12 cellular contexts compared by ENCODE assay signal in the genomic region with DNA sequence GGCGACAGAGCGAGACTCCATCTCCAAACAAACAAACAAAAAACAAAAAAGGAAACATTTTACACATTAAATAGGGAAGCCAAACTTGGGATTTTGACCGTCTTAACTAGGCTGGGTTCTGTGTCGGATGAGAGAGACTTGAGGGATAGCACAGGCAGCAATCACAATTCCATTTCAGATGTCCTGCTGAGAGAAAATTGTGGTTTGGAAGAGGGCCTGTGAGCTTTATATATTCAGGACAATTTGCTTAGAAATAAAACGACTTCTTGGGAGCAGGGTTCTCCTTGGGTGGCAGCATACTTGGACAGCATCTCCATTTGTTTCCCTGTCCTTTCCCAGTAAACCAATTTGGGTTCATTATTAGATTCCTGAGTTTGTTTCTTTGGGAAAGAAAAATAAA.
DNase-seq lines count a peak whose midpoint lies in the region; ATAC-seq and TF ChIP-seq lines count a peak whose summit lies in the region.
"Had no signal": no experiment of that assay in that cellular context is flagged by ENCODE, and none has a peak within 500 bp of the region (broad histone marks: within the 10 kb centered on the region; RNA-seq: fewer than 3 reads in every experiment).

No MANE protein-coding gene starts in this region.

- H3F3A ChIP-seq in SK-N-SH (replicated peaks; ENCODE audit: insufficient read depth), result peaks cover 35% of the 10 kb centered on the region

- peak overlapping the region; percentile 0 to 97; a peak in 3 of 4 replicates for H3K27ac ChIP-seq in SK-N-SH (ENCODE audit: low read depth in 2 of 2, low read length in 1 of 2)
- H3K27ac ChIP-seq: 22Rv1 had no signal

- H3K9me2 ChIP-seq in SK-N-SH, result no peaks in the 10 kb centered on the region

- DNase-seq in SK-N-SH (no peak), MCF 10A (ENCODE audit: unreplicated experiment) (no peak), naive B cell (no peak), type B pancreatic cell (ENCODE audit: extremely low spot score, unreplicated experiment) (no peak)
- DNase-seq in activated CD4-positive, alpha-beta T cell treated with anti-CD3 and anti-CD28 coated beads for 48 hours, result no peak
- DNase-seq in stimulated activated CD4-positive, alpha-beta T cell treated with anti-CD3 and anti-CD28 coated beads, Interleukin-4, amount 100 ng/mL, for 1 hour, result no peak
- DNase-seq: NCI-H187 treated with DMSO at 0.1 percent for 48 hours had no signal

- WGBS in SK-N-SH (ENCODE audit: low lambda C conversion rate), result 59% methylated on average over 5 of the region's 5 CpGs

- peak overlapping the region; percentile 96 for H3K27ac Mint-ChIP-seq in MCF 10A (ENCODE audit: low read depth, unreplicated experiment)
- H3K27ac Mint-ChIP-seq in naive B cell, result peak overlapping the region in 5 of 6 donors; percentile 86 to 97 (median 92)
- H3K27ac Mint-ChIP-seq in type B pancreatic cell, result peak overlapping the region; percentile 92

- no peaks in the 10 kb centered on the region for H4K20me1 ChIP-seq in SK-N-SH (ENCODE audit: insufficient read depth)

- H3K36me3 Mint-ChIP-seq in MCF 10A (ENCODE audit: insufficient read depth, unreplicated experiment) (no peaks in the 10 kb centered on the region), naive B cell (peaks cover 0 to 10% of the 10 kb centered on the region in 2 donors), type B pancreatic cell (no peaks in the 10 kb centered on the region)

- ATAC-seq in SK-N-SH treated with all-trans-retinoic acid at 6 μM for 48 hours, result no peak
- no peak for ATAC-seq in naive B cell (ENCODE audit: low read depth in 2 of 2)
- ATAC-seq in HG02885 (IDR thresholded peaks at IDR 0.05; ENCODE audit: poor library complexity, unreplicated experiment), result no peak

- no peak for TF ChIP-seq CTCF in SK-N-SH (IDR thresholded peaks at IDR 0.05)
- no peak for TF ChIP-seq CTCF in MCF 10A (IDR thresholded peaks at IDR 0.05; ENCODE audit: unreplicated experiment)
- TF ChIP-seq CTCF in type B pancreatic cell (conservative IDR thresholded peaks at IDR 0.05), result no peak

- peaks cover 0 to 11% of the 10 kb centered on the region in 2 experiments; a peak in 3 of 4 replicates for H3K4me1 ChIP-seq in SK-N-SH (ENCODE audit: control insufficient read depth in 1 of 2, insufficient read depth in 2 of 2, low read depth in 1 of 2, low read length in 1 of 2)

- no peaks in the 10 kb centered on the region for H3K27me3 ChIP-seq in SK-N-SH (ENCODE audit: insufficient read depth)

- H3K9me3 Mint-ChIP-seq in MCF 10A (ENCODE audit: unreplicated experiment) (no peaks in the 10 kb centered on the region), naive B cell (peaks cover 2 to 25% (median 12%) of the 10 kb centered on the region in 7 donors), type B pancreatic cell (peaks cover 5% of the 10 kb centered on the region)
- H3K9me3 Mint-ChIP-seq: T-helper 2 cell treated with Interferon-gamma antibody and Interleukin-4, amounts not matched to agents 5 μg/mL and 100 μg/mL, for 36 hours had no signal

- BruUV-seq in MCF 10A (replicated peaks; lab: Mats Ljungman, UMichigan), result no TSS peak

- H3K4me3 ChIP-seq in SK-N-SH (ENCODE audit: low read depth in 2 of 2, low read length in 1 of 2), result no peak overlapping the region
- H3K4me3 ChIP-seq: mucosa of descending colon had no signal

- H3K9me3 ChIP-seq in SK-N-SH, result no peaks in the 10 kb centered on the region
- H3K9me3 ChIP-seq: mucosa of descending colon had no signal

- CTCF ChIA-PET in SK-N-SH (lab: Yijun Ruan, JAX), result interaction anchor here (0.6 to 6.1 kb wide), 39 partner anchors 11 to 676 kb away, joined by 3 to 124 read pairs (median 4); a partner anchor contains a TSS
- CTCF ChIA-PET in MCF 10A (lab: Yijun Ruan, JAX), result interaction anchor here (0.6 to 7.1 kb wide), 43 partner anchors 11 to 1861 kb away, joined by 3 to 241 read pairs (median 4); a partner anchor contains a TSS

- no peak overlapping the region for H3K4me2 ChIP-seq in SK-N-SH

- no peak for TF ChIP-seq RAD21 in SK-N-SH (IDR thresholded peaks at IDR 0.05; ENCODE audit: low read length)

- H3K79me2 ChIP-seq in SK-N-SH (ENCODE audit: insufficient read depth), result no peaks in the 10 kb centered on the region

- no peaks in the 10 kb centered on the region for H3K36me3 ChIP-seq in SK-N-SH (replicated peaks in 1 of 2; ENCODE audit: control insufficient read depth in 1 of 2, insufficient read depth in 2 of 2, low read length in 1 of 2)

- H3K27me3 Mint-ChIP-seq in MCF 10A (ENCODE audit: insufficient read depth, unreplicated experiment), result no peaks in the 10 kb centered on the region
- peaks cover 0 to 15% (median 0%) of the 10 kb centered on the region in 3 donors for H3K27me3 Mint-ChIP-seq in naive B cell
- H3K27me3 Mint-ChIP-seq in type B pancreatic cell, result no peaks in the 10 kb centered on the region

- H3K4me1 Mint-ChIP-seq in MCF 10A (ENCODE audit: insufficient read depth, unreplicated experiment) (peaks cover 36% of the 10 kb centered on the region), naive B cell (peaks cover 7 to 22% (median 11%) of the 10 kb centered on the region in 3 donors), type B pancreatic cell (ENCODE audit: unreplicated experiment) (peaks cover 8% of the 10 kb centered on the region)

- POLR2A ChIA-PET in SK-N-SH (lab: Yijun Ruan, JAX), result no interaction called here
- POLR2A ChIA-PET in MCF 10A (lab: Yijun Ruan, JAX), result interaction anchor here (1.2 to 3.2 kb wide), 6 partner anchors 56 to 542 kb away, joined by 5 to 23 read pairs (median 7); a partner anchor contains a TSS

- no peak for TF ChIP-seq EP300 in SK-N-SH (IDR thresholded peaks at IDR 0.05; ENCODE audit: borderline replicate concordance in 1 of 2, low read depth in 1 of 2, low read length in 1 of 2)

- no peak overlapping the region for H2AFZ ChIP-seq in SK-N-SH (ENCODE audit: low read depth)

- H3K4me3 Mint-ChIP-seq in MCF 10A (ENCODE audit: unreplicated experiment) (no peak overlapping the region), naive B cell (no peak overlapping the region), type B pancreatic cell (no peak overlapping the region)
- H3K4me3 Mint-ChIP-seq: T-helper 2 cell treated with Interferon-gamma antibody and Interleukin-4, amounts not matched to agents 5 μg/mL and 100 μg/mL, for 36 hours had no signal

- peak overlapping the region; percentile 69; the same call in 1 of the 2 replicates for H3K9ac ChIP-seq in SK-N-SH

- intact Hi-C loops in MCF 10A (cut with micrococcal nuclease), result loop anchor here (1.0 to 5.0 kb wide), 9 partner anchors 60 to 674 kb away; no protein-coding TSS in a partner anchor

TF ChIP-seq in SK-N-SH, 30 proteins besides CTCF, POLR2A, EP300 and RAD21:
- no peak for TF ChIP-seq MXI1 (IDR thresholded peaks at IDR 0.05; ENCODE audit: low read depth, low read length)
- TF ChIP-seq NFIC (IDR thresholded peaks at IDR 0.05; ENCODE audit: borderline replicate concordance), result no peak
- no peak for TF ChIP-seq RCOR1 (IDR thresholded peaks at IDR 0.05; ENCODE audit: low read length)
- no peak for TF ChIP-seq CHD2 (IDR thresholded peaks at IDR 0.05; ENCODE audit: low read length, partially characterized antibody)
- no peak for TF ChIP-seq GATA2 (CRISPR knock-in tag; IDR thresholded peaks at IDR 0.05)
- no peak for TF ChIP-seq JUND (IDR thresholded peaks at IDR 0.05)
- TF ChIP-seq GABPA (IDR thresholded peaks at IDR 0.05; ENCODE audit: low read depth), result no peak
- no peak for TF ChIP-seq FOSL2 (IDR thresholded peaks at IDR 0.05; ENCODE audit: borderline replicate concordance, low read depth)
- TF ChIP-seq MEF2A (IDR thresholded peaks at IDR 0.05; ENCODE audit: borderline replicate concordance, low read depth), result no peak

TF ChIP-seq in SK-N-SH treated with all-trans-retinoic acid at 6 μM for 48 hours, 23 proteins besides CTCF, POLR2A, EP300 and RAD21 (continues in another document):
- TF ChIP-seq ZFP30 (CRISPR knock-in tag; IDR thresholded peaks at IDR 0.05) (no peak), RARB (CRISPR knock-in tag; IDR thresholded peaks at IDR 0.05) (no peak), ZFP3 (CRISPR knock-in tag; IDR thresholded peaks at IDR 0.05) (no peak), TOX (CRISPR knock-in tag; IDR thresholded peaks at IDR 0.05; ENCODE audit: borderline replicate concordance) (no peak), PPARA (CRISPR knock-in tag; IDR thresholded peaks at IDR 0.05; ENCODE audit: borderline replicate concordance) (no peak), SNAI2 (CRISPR knock-in tag; IDR thresholded peaks at IDR 0.05) (no peak), ZNF70 (CRISPR knock-in tag; IDR thresholded peaks at IDR 0.05) (no peak), ZNF565 (CRISPR knock-in tag; conservative IDR thresholded peaks at IDR 0.05; ENCODE audit: low read depth) (no peak)
- TF ChIP-seq, protein P1, sequence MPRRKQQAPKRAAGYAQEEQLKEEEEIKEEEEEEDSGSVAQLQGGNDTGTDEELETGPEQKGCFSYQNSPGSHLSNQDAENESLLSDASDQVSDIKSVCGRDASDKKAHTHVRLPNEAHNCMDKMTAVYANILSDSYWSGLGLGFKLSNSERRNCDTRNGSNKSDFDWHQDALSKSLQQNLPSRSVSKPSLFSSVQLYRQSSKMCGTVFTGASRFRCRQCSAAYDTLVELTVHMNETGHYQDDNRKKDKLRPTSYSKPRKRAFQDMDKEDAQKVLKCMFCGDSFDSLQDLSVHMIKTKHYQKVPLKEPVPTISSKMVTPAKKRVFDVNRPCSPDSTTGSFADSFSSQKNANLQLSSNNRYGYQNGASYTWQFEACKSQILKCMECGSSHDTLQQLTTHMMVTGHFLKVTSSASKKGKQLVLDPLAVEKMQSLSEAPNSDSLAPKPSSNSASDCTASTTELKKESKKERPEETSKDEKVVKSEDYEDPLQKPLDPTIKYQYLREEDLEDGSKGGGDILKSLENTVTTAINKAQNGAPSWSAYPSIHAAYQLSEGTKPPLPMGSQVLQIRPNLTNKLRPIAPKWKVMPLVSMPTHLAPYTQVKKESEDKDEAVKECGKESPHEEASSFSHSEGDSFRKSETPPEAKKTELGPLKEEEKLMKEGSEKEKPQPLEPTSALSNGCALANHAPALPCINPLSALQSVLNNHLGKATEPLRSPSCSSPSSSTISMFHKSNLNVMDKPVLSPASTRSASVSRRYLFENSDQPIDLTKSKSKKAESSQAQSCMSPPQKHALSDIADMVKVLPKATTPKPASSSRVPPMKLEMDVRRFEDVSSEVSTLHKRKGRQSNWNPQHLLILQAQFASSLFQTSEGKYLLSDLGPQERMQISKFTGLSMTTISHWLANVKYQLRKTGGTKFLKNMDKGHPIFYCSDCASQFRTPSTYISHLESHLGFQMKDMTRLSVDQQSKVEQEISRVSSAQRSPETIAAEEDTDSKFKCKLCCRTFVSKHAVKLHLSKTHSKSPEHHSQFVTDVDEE (CRISPR knock-in tag; IDR thresholded peaks at IDR 0.05), result no peak
